15 cellular contexts compared by ENCODE assay signal in the genomic region with DNA sequence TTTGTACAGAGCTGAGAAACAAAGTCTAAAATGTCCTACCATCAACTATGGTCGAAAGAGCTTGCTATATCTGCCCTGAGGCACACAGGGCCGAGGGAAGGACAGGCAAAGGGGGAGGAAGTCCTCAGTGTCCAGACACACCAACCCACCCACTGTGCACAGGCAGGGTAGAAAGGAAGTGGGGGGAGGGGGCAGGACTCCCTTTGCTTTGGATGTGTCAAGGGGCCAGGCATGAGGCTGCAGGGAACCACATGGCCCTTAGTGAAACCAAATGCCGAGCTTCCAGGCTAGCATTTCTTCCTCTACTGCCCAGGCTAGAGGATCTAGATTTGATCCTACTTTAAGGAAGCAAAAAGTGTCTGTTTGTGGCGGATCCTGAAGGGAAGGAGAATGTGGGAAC. TPM values are rescaled to one million over a fixed set of nuclear protein-coding genes. Genes with fewer than 3 reads are reported as not detected.
DNase-seq lines count a peak whose midpoint lies in the region; ATAC-seq and TF ChIP-seq lines count a peak whose summit lies in the region.
"Had no signal": no experiment of that assay in that cellular context is flagged by ENCODE, and none has a peak within 500 bp of the region (broad histone marks: within the 10 kb centered on the region; RNA-seq: fewer than 3 reads in every experiment).

No MANE protein-coding gene starts in this region.

- TF ChIP-seq CTCF in RWPE1 (conservative IDR thresholded peaks at IDR 0.05; ENCODE audit: low read depth) (no peak), glutamatergic neuron (IDR thresholded peaks at IDR 0.05; ENCODE audit: partially characterized antibody, unreplicated experiment) (no peak)

- no peaks in the 10 kb centered on the region for H3K4me1 Mint-ChIP-seq in activated CD4-positive, alpha-beta T cell treated with anti-CD3 and anti-CD28 coated beads for 36 hours
- peaks cover 10% of the 10 kb centered on the region for H3K4me1 Mint-ChIP-seq in glutamatergic neuron (ENCODE audit: low read depth, unreplicated experiment)

- H3K27ac Mint-ChIP-seq in activated CD4-positive, alpha-beta T cell treated with anti-CD3 and anti-CD28 coated beads for 36 hours, result no peak overlapping the region
- H3K27ac Mint-ChIP-seq in glutamatergic neuron (ENCODE audit: unreplicated experiment), result no peak overlapping the region
- H3K27ac Mint-ChIP-seq: CD4-positive, alpha-beta T cell; stimulated activated naive CD8-positive, alpha-beta T cell treated with anti-CD3 and anti-CD28 coated beads, Interleukin-15, amount 100 ng/mL, for 72 hours had no signal

- no peaks in the 10 kb centered on the region for H3K36me3 Mint-ChIP-seq in activated CD4-positive, alpha-beta T cell treated with anti-CD3 and anti-CD28 coated beads for 36 hours (ENCODE audit: low read depth)
- H3K36me3 Mint-ChIP-seq in glutamatergic neuron (ENCODE audit: unreplicated experiment), result no peaks in the 10 kb centered on the region

- H3K27me3 Mint-ChIP-seq in activated CD4-positive, alpha-beta T cell treated with anti-CD3 and anti-CD28 coated beads for 36 hours, result peaks cover 2% of the 10 kb centered on the region
- H3K27me3 Mint-ChIP-seq in glutamatergic neuron (ENCODE audit: unreplicated experiment), result peaks cover 3% of the 10 kb centered on the region

- CTCF ChIA-PET in activated CD4-positive, alpha-beta T cell treated with anti-CD3 and anti-CD28 coated beads for 36 hours (lab: Charles Lee), result interaction anchor here (0.9 kb wide), 1 partner anchor 13 kb away, joined by 5 read pairs; no protein-coding TSS in a partner anchor
- CTCF ChIA-PET in RWPE1 (lab: Yijun Ruan, JAX), result interaction anchor here (0.6 kb wide), 1 partner anchor 69 kb away, joined by 3 read pairs; no protein-coding TSS in a partner anchor

- H3K27ac ChIP-seq in RWPE1, result peak overlapping the region; percentile 20; the same call in 1 of the 2 replicates
- H3K27ac ChIP-seq: skin epidermis had no signal

- intact Hi-C loops in activated CD4-positive, alpha-beta T cell treated with anti-CD3 and anti-CD28 coated beads for 36 hours (cut with DNase I, micrococcal nuclease), result no loop called here
- intact Hi-C loops in sciatic nerve (cut with DNase I), result no loop called here

- no peak overlapping the region for H3K4me3 Mint-ChIP-seq in activated CD4-positive, alpha-beta T cell treated with anti-CD3 and anti-CD28 coated beads for 36 hours
- H3K4me3 Mint-ChIP-seq in glutamatergic neuron (ENCODE audit: unreplicated experiment), result no peak overlapping the region
- H3K4me3 Mint-ChIP-seq: CD4-positive, alpha-beta T cell; stimulated activated naive CD8-positive, alpha-beta T cell treated with anti-CD3 and anti-CD28 coated beads, Interleukin-15, amount 100 ng/mL, for 72 hours had no signal

- H3K9me3 Mint-ChIP-seq in activated CD4-positive, alpha-beta T cell treated with anti-CD3 and anti-CD28 coated beads for 36 hours (ENCODE audit: low read depth), result no peaks in the 10 kb centered on the region
- peaks cover 7% of the 10 kb centered on the region for H3K9me3 Mint-ChIP-seq in glutamatergic neuron (ENCODE audit: unreplicated experiment)
- H3K9me3 Mint-ChIP-seq: CD4-positive, alpha-beta T cell; stimulated activated naive CD8-positive, alpha-beta T cell treated with anti-CD3 and anti-CD28 coated beads, Interleukin-15, amount 100 ng/mL, for 72 hours had no signal

- POLR2A ChIA-PET in activated CD4-positive, alpha-beta T cell treated with anti-CD3 and anti-CD28 coated beads for 36 hours (lab: Charles Lee), result no interaction called here
- POLR2A ChIA-PET in RWPE1 (lab: Yijun Ruan, JAX; ENCODE audit: low non-redundant PET), result no interaction called here

- no peak for ATAC-seq in activated CD4-positive, alpha-beta T cell treated with anti-CD3 and anti-CD28 coated beads for 36 hours
- ATAC-seq in sciatic nerve, result no peak
- ATAC-seq in GM19452 (IDR thresholded peaks at IDR 0.05; ENCODE audit: unreplicated experiment), result no peak
- ATAC-seq in HG02623 (IDR thresholded peaks at IDR 0.05; ENCODE audit: unreplicated experiment), result no peak
- ATAC-seq: HCT116; stimulated activated naive CD8-positive, alpha-beta T cell treated with anti-CD3 and anti-CD28 coated beads, Interleukin-15, amount 100 ng/mL, for 72 hours had no signal

- DNase-seq in activated CD4-positive, alpha-beta T cell treated with anti-CD3 and anti-CD28 coated beads for 36 hours, result peak; percentile 1
- no peak for DNase-seq in activated CD4-positive, alpha-beta T cell treated with anti-CD3 and anti-CD28 coated beads for 1 hour
- DNase-seq in RWPE1 (ENCODE audit: low spot score) (no peak), glutamatergic neuron (peak; percentile 15), sciatic nerve (ENCODE audit: low spot score) (peak; percentile 35), nucleus accumbens (lab: John Stamatoyannopoulos, UW) (no peak)
- DNase-seq: 8988T; anterior cingulate cortex; NCI-H2227 treated with DMSO at 0.1 percent for 48 hours; stimulated activated naive CD8-positive, alpha-beta T cell treated with anti-CD3 and anti-CD28 coated beads, Interleukin-15, amount 100 ng/mL, for 72 hours had no signal

RNA-seq across cellular contexts. Expression of a gene that starts 28.6 kb away (rescaled TPM):
- under 1 TPM; 0.48 to 0.54 TPM for total RNA-seq in activated CD4-positive, alpha-beta T cell treated with anti-CD3 and anti-CD28 coated beads for 36 hours
- total RNA-seq in glutamatergic neuron (ENCODE audit: unreplicated experiment) (73.7 TPM), sciatic nerve (3.2 TPM)

RNA-seq across cellular contexts. Expression of a gene that starts 41.3 kb away (rescaled TPM):
- 10 to 100 TPM in 1 of 2 experiments, 1 to 10 TPM in 1; 9.3 to 11.1 TPM for total RNA-seq in activated CD4-positive, alpha-beta T cell treated with anti-CD3 and anti-CD28 coated beads for 36 hours
- total RNA-seq in glutamatergic neuron (ENCODE audit: unreplicated experiment) (0.86 TPM), sciatic nerve (26.6 TPM)

Comparison
In these comparisons a context has a peak if more than half of its experiments do, and no peak if none do; other contexts are left out.
1. DNase-seq: peak in activated CD4-positive, alpha-beta T cell treated with anti-CD3 and anti-CD28 coated beads for 36 hours (single experiment), glutamatergic neuron (single experiment) and sciatic nerve (single experiment); none in activated CD4-positive, alpha-beta T cell treated with anti-CD3 and anti-CD28 coated beads for 1 hour (single experiment), RWPE1 (single experiment) and nucleus accumbens (0 of 56).
2. RNA of a gene that starts 28.6 kb away (total RNA-seq): 73.7 TPM in glutamatergic neuron (single experiment); 3.2 TPM in sciatic nerve (single experiment) and 0.48 to 0.54 TPM in activated CD4-positive, alpha-beta T cell treated with anti-CD3 and anti-CD28 coated beads for 36 hours; every median in the first group is over 10 times any median in the second.